In genomic region chr19:50649433-50650391, GRCh38 we compare ENCODE assay signal across 1 cellular context.
TF ChIP-seq lines count a peak whose summit lies in the region.

Gene C19orf81 (plus strand): TSS chr19:50649445. CDS start chr19:50649445, 0 bp downstream.

TF ChIP-seq in HEK293, 187 proteins besides CTCF, POLR2A, EP300 and RAD21 (continued from another document):
- TF ChIP-seq MYNN (tag by site-specific recombination; IDR thresholded peaks at IDR 0.05; ENCODE audit: borderline replicate concordance) (no peak), ZNF37A (tag by site-specific recombination; IDR thresholded peaks at IDR 0.05) (no peak), ZNF529 (tag by site-specific recombination; IDR thresholded peaks at IDR 0.05; ENCODE audit: insufficient replicate concordance) (no peak), REST (tag by site-specific recombination; IDR thresholded peaks at IDR 0.05) (no peak), KLF7 (tag by site-specific recombination; IDR thresholded peaks at IDR 0.05; ENCODE audit: borderline replicate concordance) (no peak), RBAK (tag by site-specific recombination; IDR thresholded peaks at IDR 0.05) (0 out of 2 replicates have a peak, but pooled peaks have one; percentile 27), ZNF335 (tag by site-specific recombination; conservative IDR thresholded peaks at IDR 0.05) (peak; percentile 79), ZNF132 (tag by site-specific recombination; IDR thresholded peaks at IDR 0.05; ENCODE audit: borderline replicate concordance) (no peak), SP2 (tag by site-specific recombination; IDR thresholded peaks at IDR 0.05) (peak; percentile 13; the same call in 1 of the 2 replicates), ZNF747 (tag by site-specific recombination; IDR thresholded peaks at IDR 0.05) (no peak)
